ENCODE assay signal across 1 cellular context in the genomic region with DNA sequence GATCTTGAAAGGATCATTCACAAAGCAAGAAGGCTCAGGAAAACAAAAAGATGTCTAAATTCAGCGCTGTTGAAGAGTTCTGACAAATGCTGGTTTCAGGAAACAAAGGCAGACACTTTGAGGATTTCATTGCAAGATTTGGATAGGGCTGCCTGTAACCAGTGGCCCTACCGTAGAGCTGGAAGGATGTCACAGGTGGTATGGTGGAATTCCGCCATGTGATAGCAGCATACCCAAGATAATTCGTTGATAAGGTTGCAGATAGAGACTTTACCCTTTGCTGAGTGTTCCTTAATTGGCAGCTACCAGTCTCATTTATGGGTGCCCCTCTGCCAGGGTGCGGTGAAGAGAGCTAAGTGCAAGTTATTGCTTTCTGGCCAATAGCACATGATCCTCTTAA.
TF ChIP-seq lines count a peak whose summit lies in the region.

No MANE protein-coding gene starts in this region.

TF ChIP-seq in GM23338, 12 proteins besides CTCF, POLR2A, EP300 and RAD21 (continued from another document):
- TF ChIP-seq, protein P1, sequence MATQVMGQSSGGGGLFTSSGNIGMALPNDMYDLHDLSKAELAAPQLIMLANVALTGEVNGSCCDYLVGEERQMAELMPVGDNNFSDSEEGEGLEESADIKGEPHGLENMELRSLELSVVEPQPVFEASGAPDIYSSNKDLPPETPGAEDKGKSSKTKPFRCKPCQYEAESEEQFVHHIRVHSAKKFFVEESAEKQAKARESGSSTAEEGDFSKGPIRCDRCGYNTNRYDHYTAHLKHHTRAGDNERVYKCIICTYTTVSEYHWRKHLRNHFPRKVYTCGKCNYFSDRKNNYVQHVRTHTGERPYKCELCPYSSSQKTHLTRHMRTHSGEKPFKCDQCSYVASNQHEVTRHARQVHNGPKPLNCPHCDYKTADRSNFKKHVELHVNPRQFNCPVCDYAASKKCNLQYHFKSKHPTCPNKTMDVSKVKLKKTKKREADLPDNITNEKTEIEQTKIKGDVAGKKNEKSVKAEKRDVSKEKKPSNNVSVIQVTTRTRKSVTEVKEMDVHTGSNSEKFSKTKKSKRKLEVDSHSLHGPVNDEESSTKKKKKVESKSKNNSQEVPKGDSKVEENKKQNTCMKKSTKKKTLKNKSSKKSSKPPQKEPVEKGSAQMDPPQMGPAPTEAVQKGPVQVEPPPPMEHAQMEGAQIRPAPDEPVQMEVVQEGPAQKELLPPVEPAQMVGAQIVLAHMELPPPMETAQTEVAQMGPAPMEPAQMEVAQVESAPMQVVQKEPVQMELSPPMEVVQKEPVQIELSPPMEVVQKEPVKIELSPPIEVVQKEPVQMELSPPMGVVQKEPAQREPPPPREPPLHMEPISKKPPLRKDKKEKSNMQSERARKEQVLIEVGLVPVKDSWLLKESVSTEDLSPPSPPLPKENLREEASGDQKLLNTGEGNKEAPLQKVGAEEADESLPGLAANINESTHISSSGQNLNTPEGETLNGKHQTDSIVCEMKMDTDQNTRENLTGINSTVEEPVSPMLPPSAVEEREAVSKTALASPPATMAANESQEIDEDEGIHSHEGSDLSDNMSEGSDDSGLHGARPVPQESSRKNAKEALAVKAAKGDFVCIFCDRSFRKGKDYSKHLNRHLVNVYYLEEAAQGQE (IDR thresholded peaks at IDR 0.05; ENCODE audit: unreplicated experiment) = no peak
- TF ChIP-seq ZNF331 (CRISPR knock-in tag; IDR thresholded peaks at IDR 0.05; ENCODE audit: low read depth) (no peak), POLR2AphosphoS5 (IDR thresholded peaks at IDR 0.05; ENCODE audit: low read depth) (no peak), NANOG (IDR thresholded peaks at IDR 0.05; ENCODE audit: borderline replicate concordance) (no peak), EZH2 (IDR thresholded peaks at IDR 0.05; ENCODE audit: low read depth, unreplicated experiment) (no peak), ETS1 (IDR thresholded peaks at IDR 0.05) (no peak), ZNF114 (CRISPR knock-in tag; IDR thresholded peaks at IDR 0.05) (no peak), EZH2phosphoT487 (IDR thresholded peaks at IDR 0.05; ENCODE audit: unreplicated experiment) (no peak)
- TF ChIP-seq, protein P2, sequence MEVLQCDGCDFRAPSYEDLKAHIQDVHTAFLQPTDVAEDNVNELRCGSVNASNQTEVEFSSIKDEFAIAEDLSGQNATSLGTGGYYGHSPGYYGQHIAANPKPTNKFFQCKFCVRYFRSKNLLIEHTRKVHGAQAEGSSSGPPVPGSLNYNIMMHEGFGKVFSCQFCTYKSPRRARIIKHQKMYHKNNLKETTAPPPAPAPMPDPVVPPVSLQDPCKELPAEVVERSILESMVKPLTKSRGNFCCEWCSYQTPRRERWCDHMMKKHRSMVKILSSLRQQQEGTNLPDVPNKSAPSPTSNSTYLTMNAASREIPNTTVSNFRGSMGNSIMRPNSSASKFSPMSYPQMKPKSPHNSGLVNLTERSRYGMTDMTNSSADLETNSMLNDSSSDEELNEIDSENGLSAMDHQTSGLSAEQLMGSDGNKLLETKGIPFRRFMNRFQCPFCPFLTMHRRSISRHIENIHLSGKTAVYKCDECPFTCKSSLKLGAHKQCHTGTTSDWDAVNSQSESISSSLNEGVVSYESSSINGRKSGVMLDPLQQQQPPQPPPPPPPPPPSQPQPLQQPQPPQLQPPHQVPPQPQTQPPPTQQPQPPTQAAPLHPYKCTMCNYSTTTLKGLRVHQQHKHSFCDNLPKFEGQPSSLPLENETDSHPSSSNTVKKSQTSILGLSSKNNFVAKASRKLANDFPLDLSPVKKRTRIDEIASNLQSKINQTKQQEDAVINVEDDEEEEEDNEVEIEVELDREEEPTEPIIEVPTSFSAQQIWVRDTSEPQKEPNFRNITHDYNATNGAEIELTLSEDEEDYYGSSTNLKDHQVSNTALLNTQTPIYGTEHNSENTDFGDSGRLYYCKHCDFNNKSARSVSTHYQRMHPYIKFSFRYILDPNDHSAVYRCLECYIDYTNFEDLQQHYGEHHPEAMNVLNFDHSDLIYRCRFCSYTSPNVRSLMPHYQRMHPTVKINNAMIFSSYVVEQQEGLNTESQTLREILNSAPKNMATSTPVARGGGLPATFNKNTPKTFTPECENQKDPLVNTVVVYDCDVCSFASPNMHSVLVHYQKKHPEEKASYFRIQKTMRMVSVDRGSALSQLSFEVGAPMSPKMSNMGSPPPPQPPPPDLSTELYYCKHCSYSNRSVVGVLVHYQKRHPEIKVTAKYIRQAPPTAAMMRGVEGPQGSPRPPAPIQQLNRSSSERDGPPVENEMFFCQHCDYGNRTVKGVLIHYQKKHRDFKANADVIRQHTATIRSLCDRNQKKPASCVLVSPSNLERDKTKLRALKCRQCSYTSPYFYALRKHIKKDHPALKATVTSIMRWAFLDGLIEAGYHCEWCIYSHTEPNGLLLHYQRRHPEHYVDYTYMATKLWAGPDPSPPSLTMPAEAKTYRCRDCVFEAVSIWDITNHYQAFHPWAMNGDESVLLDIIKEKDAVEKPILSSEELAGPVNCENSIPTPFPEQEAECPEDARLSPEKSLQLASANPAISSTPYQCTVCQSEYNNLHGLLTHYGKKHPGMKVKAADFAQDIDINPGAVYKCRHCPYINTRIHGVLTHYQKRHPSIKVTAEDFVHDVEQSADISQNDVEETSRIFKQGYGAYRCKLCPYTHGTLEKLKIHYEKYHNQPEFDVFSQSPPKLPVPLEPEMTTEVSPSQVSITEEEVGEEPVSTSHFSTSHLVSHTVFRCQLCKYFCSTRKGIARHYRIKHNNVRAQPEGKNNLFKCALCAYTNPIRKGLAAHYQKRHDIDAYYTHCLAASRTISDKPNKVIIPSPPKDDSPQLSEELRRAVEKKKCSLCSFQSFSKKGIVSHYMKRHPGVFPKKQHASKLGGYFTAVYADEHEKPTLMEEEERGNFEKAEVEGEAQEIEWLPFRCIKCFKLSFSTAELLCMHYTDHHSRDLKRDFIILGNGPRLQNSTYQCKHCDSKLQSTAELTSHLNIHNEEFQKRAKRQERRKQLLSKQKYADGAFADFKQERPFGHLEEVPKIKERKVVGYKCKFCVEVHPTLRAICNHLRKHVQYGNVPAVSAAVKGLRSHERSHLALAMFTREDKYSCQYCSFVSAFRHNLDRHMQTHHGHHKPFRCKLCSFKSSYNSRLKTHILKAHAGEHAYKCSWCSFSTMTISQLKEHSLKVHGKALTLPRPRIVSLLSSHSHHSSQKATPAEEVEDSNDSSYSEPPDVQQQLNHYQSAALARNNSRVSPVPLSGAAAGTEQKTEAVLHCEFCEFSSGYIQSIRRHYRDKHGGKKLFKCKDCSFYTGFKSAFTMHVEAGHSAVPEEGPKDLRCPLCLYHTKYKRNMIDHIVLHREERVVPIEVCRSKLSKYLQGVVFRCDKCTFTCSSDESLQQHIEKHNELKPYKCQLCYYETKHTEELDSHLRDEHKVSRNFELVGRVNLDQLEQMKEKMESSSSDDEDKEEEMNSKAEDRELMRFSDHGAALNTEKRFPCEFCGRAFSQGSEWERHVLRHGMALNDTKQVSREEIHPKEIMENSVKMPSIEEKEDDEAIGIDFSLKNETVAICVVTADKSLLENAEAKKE (CRISPR knock-in tag; IDR thresholded peaks at IDR 0.05) = no peak
TF ChIP-seq in GM23338: peak in this region for 0.
